ENCODE assay signal across 9 cellular contexts in the genomic region with DNA sequence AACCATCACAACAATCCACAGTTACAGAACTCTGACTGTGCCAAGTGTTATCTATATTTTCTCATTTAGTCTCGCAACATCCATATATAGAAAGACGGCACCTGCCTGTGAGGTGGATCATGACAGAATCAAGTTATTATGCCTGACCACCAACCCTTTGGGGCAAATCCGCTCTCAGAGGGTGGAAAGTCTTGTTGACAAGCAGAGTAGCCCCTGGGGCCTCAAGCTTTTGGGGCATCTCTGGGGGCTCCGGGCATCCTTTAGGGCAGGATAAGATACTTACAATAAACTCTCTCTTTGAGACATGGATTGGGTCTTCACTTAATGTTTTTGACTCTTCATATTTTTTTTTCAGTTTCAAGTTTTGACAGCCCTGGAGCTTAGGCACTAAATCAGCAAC.
"Had no signal": no experiment of that assay in that cellular context is flagged by ENCODE, and none has a peak within 500 bp of the region (broad histone marks: within the 10 kb centered on the region; RNA-seq: fewer than 3 reads in every experiment).

No MANE protein-coding gene starts in this region.

- H3K9me3 ChIP-seq: HAP-1 had no signal

- DNase-seq: GM23248, GOT3, H7, H9, HCEC 1CT, HFFc6 had no signal

- ATAC-seq: GM23338, HCT116 had no signal

- H3K27ac ChIP-seq: GM23248 had no signal

- H3K36me3 ChIP-seq: HAP-1 had no signal

- H3K4me1 ChIP-seq: HAP-1 had no signal

- H3K4me3 ChIP-seq: GM23248, GM23338, HAP-1 had no signal
